In genomic region chr17:42821176-42821575, GRCh38 we compare ENCODE assay signal across 21 cellular contexts. TPM values are rescaled to one million over a fixed set of nuclear protein-coding genes. Genes with fewer than 3 reads are reported as not detected.
"Had no signal": no experiment of that assay in that cellular context is flagged by ENCODE, and none has a peak within 500 bp of the region (broad histone marks: within the 10 kb centered on the region; RNA-seq: fewer than 3 reads in every experiment).

No MANE protein-coding gene starts in this region.

- H3K27ac Mint-ChIP-seq: stimulated activated naive B cell treated with anti-CD40 and anti-IgM and Interleukin-4, amounts not matched to agents 10 μg/mL and 1 μg/mL and 100 μg/mL, for 72 hours; WTC11 had no signal

- H3K4me1 Mint-ChIP-seq: activated T-helper 17 cell treated with anti-CD3 and anti-CD28 coated beads, Interleukin-2, amount 50 U/mL, for 72 hours had no signal

- H3K27ac ChIP-seq: gastroesophageal sphincter, heart left ventricle, left lung had no signal

- H3K4me3 ChIP-seq: gastroesophageal sphincter, heart left ventricle, left lung, mucosa of descending colon had no signal

- H3K9me3 Mint-ChIP-seq: activated T-helper 17 cell treated with anti-CD3 and anti-CD28 coated beads, Interleukin-2, amount 50 U/mL, for 72 hours; naive B cell; stimulated activated naive B cell treated with anti-CD40 and anti-IgM and Interleukin-4, amounts not matched to agents 10 μg/mL and 1 μg/mL and 100 μg/mL, for 72 hours; WTC11 had no signal

- DNase-seq: activated CD4-positive, alpha-beta T cell treated with anti-CD3 and anti-CD28 coated beads for 48 hours; activated naive CD4-positive, alpha-beta T cell; cerebellar nuclear complex; effector CD8-positive, alpha-beta T cell; heart left ventricle; left lung; mammary epithelial cell; mucosa of descending colon; naive B cell; nucleus accumbens; stimulated activated CD4-positive, alpha-beta T cell treated with anti-CD3 and anti-CD28 coated beads, Interleukin-4, amount 100 ng/mL, for 4 hours; stimulated activated naive B cell treated with anti-CD40 and anti-IgM and Interleukin-4, amounts not matched to agents 10 μg/mL and 1 μg/mL and 100 μg/mL, for 72 hours; SW 1271 had no signal

- ATAC-seq: activated T-helper 17 cell treated with anti-CD3 and anti-CD28 coated beads, Interleukin-2, amount 50 U/mL, for 72 hours; esophagus mucosa; gastroesophageal sphincter; heart left ventricle; left lung; mucosa of descending colon; sciatic nerve; stimulated activated naive B cell treated with anti-CD40 and anti-IgM and Interleukin-4, amounts not matched to agents 10 μg/mL and 1 μg/mL and 100 μg/mL, for 72 hours; WTC11 had no signal

- H3K27me3 ChIP-seq: gastroesophageal sphincter, heart left ventricle, left lung had no signal

- FAIRE-seq: astrocyte, bronchial epithelial cell had no signal

- H3K9me3 ChIP-seq: gastroesophageal sphincter, heart left ventricle, left lung, mucosa of descending colon had no signal

- H3K4me3 Mint-ChIP-seq: activated T-helper 17 cell treated with anti-CD3 and anti-CD28 coated beads, Interleukin-2, amount 50 U/mL, for 72 hours; WTC11 had no signal

- H3K27me3 Mint-ChIP-seq: activated T-helper 17 cell treated with anti-CD3 and anti-CD28 coated beads, Interleukin-2, amount 50 U/mL, for 72 hours; naive B cell; stimulated activated naive B cell treated with anti-CD40 and anti-IgM and Interleukin-4, amounts not matched to agents 10 μg/mL and 1 μg/mL and 100 μg/mL, for 72 hours had no signal

RNA-seq across cellular contexts. Expression of gene CNTD1, which starts 22.5 kb away (rescaled TPM):
- total RNA-seq: activated CD8-positive, alpha-beta memory T cell treated with anti-CD3 and anti-CD28 coated beads for 36 hours; astrocyte; bronchial epithelial cell; esophagus mucosa; heart left ventricle; WTC11 had no signal
- polyA plus RNA-seq: mammary epithelial cell had no signal
